ENCODE assay signal across 8 cellular contexts in genomic region chr2:30446602-30447148, GRCh38. TPM values are rescaled to one million over a fixed set of nuclear protein-coding genes. Genes with fewer than 3 reads are reported as not detected.
DNase-seq lines count a peak whose midpoint lies in the region; ATAC-seq and TF ChIP-seq lines count a peak whose summit lies in the region.

No MANE protein-coding gene starts in this region.

- peaks cover 17% of the 10 kb centered on the region for H3K36me3 Mint-ChIP-seq in activated CD4-positive, alpha-beta T cell treated with anti-CD3 and anti-CD28 coated beads for 36 hours (ENCODE audit: low read depth)

- peak; percentile 12 for ATAC-seq in activated CD4-positive, alpha-beta T cell treated with anti-CD3 and anti-CD28 coated beads for 36 hours
- ATAC-seq in mucosa of descending colon (no peak), GM21360 (IDR thresholded peaks at IDR 0.05; ENCODE audit: unreplicated experiment) (no peak), GM21529 (IDR thresholded peaks at IDR 0.05; ENCODE audit: unreplicated experiment) (no peak), GM18519 (IDR thresholded peaks at IDR 0.05; ENCODE audit: low FRiP score, unreplicated experiment) (no peak)

- H3K27ac Mint-ChIP-seq in activated CD4-positive, alpha-beta T cell treated with anti-CD3 and anti-CD28 coated beads for 36 hours: peak overlapping the region; percentile 96

- H3K4me1 Mint-ChIP-seq in activated CD4-positive, alpha-beta T cell treated with anti-CD3 and anti-CD28 coated beads for 36 hours: peaks cover 29% of the 10 kb centered on the region

- CTCF ChIA-PET in activated CD4-positive, alpha-beta T cell treated with anti-CD3 and anti-CD28 coated beads for 36 hours (lab: Charles Lee): interaction anchor here (0.5 to 2.4 kb wide), 13 partner anchors 9 to 282 kb away, joined by 3 to 8 read pairs (median 3); no protein-coding TSS in a partner anchor

- intact Hi-C loops in activated CD4-positive, alpha-beta T cell treated with anti-CD3 and anti-CD28 coated beads for 36 hours (cut with DNase I, micrococcal nuclease): loop anchor here (1.0 to 5.0 kb wide), 7 partner anchors 24 to 300 kb away; partner anchors contain the start of gene YPEL5 (in 1 of the 2)
- intact Hi-C loops in mucosa of descending colon (cut with DNase I, micrococcal nuclease): no loop called here

- H3K27me3 Mint-ChIP-seq in activated CD4-positive, alpha-beta T cell treated with anti-CD3 and anti-CD28 coated beads for 36 hours: no peaks in the 10 kb centered on the region

- no peaks in the 10 kb centered on the region for H3K9me3 Mint-ChIP-seq in activated CD4-positive, alpha-beta T cell treated with anti-CD3 and anti-CD28 coated beads for 36 hours (ENCODE audit: low read depth)

- H3K4me3 ChIP-seq in mucosa of descending colon: peak overlapping the region; percentile 67

- POLR2A ChIA-PET in activated CD4-positive, alpha-beta T cell treated with anti-CD3 and anti-CD28 coated beads for 36 hours (lab: Charles Lee): interaction anchor here (0.5 to 1.7 kb wide), 6 partner anchors 25 to 300 kb away, joined by 3 to 7 read pairs (median 3); partner anchors contain the start of gene YPEL5

- H3K9me3 ChIP-seq in mucosa of descending colon: no peaks in the 10 kb centered on the region

- H3K36me3 ChIP-seq in mucosa of descending colon (ENCODE audit: low read depth): no peaks in the 10 kb centered on the region

- H3K4me1 ChIP-seq in mucosa of descending colon (ENCODE audit: low read depth): no peaks in the 10 kb centered on the region

- peak overlapping the region; percentile 87 for H3K4me3 Mint-ChIP-seq in activated CD4-positive, alpha-beta T cell treated with anti-CD3 and anti-CD28 coated beads for 36 hours

- DNase-seq in activated CD4-positive, alpha-beta T cell treated with anti-CD3 and anti-CD28 coated beads for 36 hours: no peak
- DNase-seq in activated CD4-positive, alpha-beta T cell treated with anti-CD3 and anti-CD28 coated beads for 4 hours: no peak
- peak; percentile 50 for DNase-seq in M059J (ENCODE audit: low read depth)
- DNase-seq in cerebellar cortex (ENCODE audit: low spot score): peak; percentile 9
- no peak for DNase-seq in mucosa of descending colon

- no peak for TF ChIP-seq CTCF in mucosa of descending colon (IDR thresholded peaks at IDR 0.05)

RNA-seq across cellular contexts. Expression of gene LCLAT1, which starts 0.4 kb away (rescaled TPM):
- 10 to 100 TPM; 18.5 to 21.7 TPM for total RNA-seq in activated CD4-positive, alpha-beta T cell treated with anti-CD3 and anti-CD28 coated beads for 36 hours
- total RNA-seq in M059J (2014; rRNA removed; shearing (Covaris generic)): 11.3 and 26.9 TPM in 2 replicates
- total RNA-seq in mucosa of descending colon: 10 to 100 TPM; 18.1 to 27.1 (median 22.2) TPM

Comparison
In these comparisons a context has a peak if more than half of its experiments do, and no peak if none do; other contexts are left out.
1. DNase-seq: peak in M059J (single experiment) and cerebellar cortex (single experiment); none in activated CD4-positive, alpha-beta T cell treated with anti-CD3 and anti-CD28 coated beads for 36 hours (single experiment), activated CD4-positive, alpha-beta T cell treated with anti-CD3 and anti-CD28 coated beads for 4 hours (0 of 2) and mucosa of descending colon (0 of 3).
2. intact Hi-C loops: an anchor here in activated CD4-positive, alpha-beta T cell treated with anti-CD3 and anti-CD28 coated beads for 36 hours (1.0 to 5.0 kb wide); none called in mucosa of descending colon.